In genomic region chr2:179764710-179765109, GRCh38 we compare ENCODE assay signal across 16 cellular contexts.
DNase-seq lines count a peak whose midpoint lies in the region; ATAC-seq and TF ChIP-seq lines count a peak whose summit lies in the region.
"Had no signal": no experiment of that assay in that cellular context is flagged by ENCODE, and none has a peak within 500 bp of the region (broad histone marks: within the 10 kb centered on the region; RNA-seq: fewer than 3 reads in every experiment).

No MANE protein-coding gene starts in this region.

- H3K9me3 Mint-ChIP-seq in activated naive CD8-positive, alpha-beta T cell treated with anti-CD3 and anti-CD28 coated beads for 36 hours, result peaks cover 3% of the 10 kb centered on the region
- H3K9me3 Mint-ChIP-seq: activated naive CD4-positive, alpha-beta T cell treated with anti-CD3 and anti-CD28 coated beads, Interleukin-2, amount 10 ng/mL, durations not matched to agents 7 days and 5 days had no signal

- DNase-seq in posterior vena cava (ENCODE audit: low spot score), result no peak
- DNase-seq in lower leg skin (ENCODE audit: low spot score in 2 of 2), result no peak
- DNase-seq in effector CD4-positive, alpha-beta T cell, result no peak
- DNase-seq in activated naive CD8-positive, alpha-beta T cell treated with anti-CD3 and anti-CD28 coated beads for 36 hours, result no peak
- DNase-seq: activated CD4-positive, CD25-positive, alpha-beta regulatory T cell; activated naive CD4-positive, alpha-beta T cell treated with anti-CD3 and anti-CD28 coated beads, Interleukin-2, amount 10 ng/mL, durations not matched to agents 7 days and 5 days; body of pancreas; Calu3; NCI-H2081; psoas muscle; stimulated activated CD4-positive, alpha-beta T cell treated with anti-CD3 and anti-CD28 coated beads, Interleukin-12 subunit alpha, Interleukin-12 subunit beta, amount 100 ng/mL, for 4 hours; T-helper 1 cell had no signal

- no peak overlapping the region for H3K4me3 ChIP-seq in lower leg skin (ENCODE audit: low read depth, poor library complexity, severe bottlenecking)
- H3K4me3 ChIP-seq: body of pancreas, psoas muscle had no signal

- no peak overlapping the region for H3K4me3 Mint-ChIP-seq in activated naive CD8-positive, alpha-beta T cell treated with anti-CD3 and anti-CD28 coated beads for 36 hours
- H3K4me3 Mint-ChIP-seq: activated naive CD4-positive, alpha-beta T cell treated with anti-CD3 and anti-CD28 coated beads, Interleukin-2, amount 10 ng/mL, durations not matched to agents 7 days and 5 days had no signal

- H3K4me1 Mint-ChIP-seq in activated naive CD8-positive, alpha-beta T cell treated with anti-CD3 and anti-CD28 coated beads for 36 hours, result no peaks in the 10 kb centered on the region
- H3K4me1 Mint-ChIP-seq: activated naive CD4-positive, alpha-beta T cell treated with anti-CD3 and anti-CD28 coated beads, Interleukin-2, amount 10 ng/mL, durations not matched to agents 7 days and 5 days had no signal

- ATAC-seq in GM18861 (IDR thresholded peaks at IDR 0.05; ENCODE audit: unreplicated experiment), result peak; percentile 95
- peak; percentile 96 for ATAC-seq in GM21447 (IDR thresholded peaks at IDR 0.05; ENCODE audit: unreplicated experiment)
- peak; percentile 91 for ATAC-seq in HG02943 (IDR thresholded peaks at IDR 0.05; ENCODE audit: low read depth, unreplicated experiment)
- ATAC-seq in HG03520 (IDR thresholded peaks at IDR 0.05; ENCODE audit: unreplicated experiment), result peak; percentile 62
- ATAC-seq: body of pancreas, psoas muscle had no signal

- intact Hi-C loops in posterior vena cava (cut with DNase I), result no loop called here
- intact Hi-C loops in lower leg skin (cut with DNase I; ENCODE audit: low total_unique reads), result no loop called here

- H3K36me3 Mint-ChIP-seq in activated naive CD8-positive, alpha-beta T cell treated with anti-CD3 and anti-CD28 coated beads for 36 hours, result no peaks in the 10 kb centered on the region
- H3K36me3 Mint-ChIP-seq: activated naive CD4-positive, alpha-beta T cell treated with anti-CD3 and anti-CD28 coated beads, Interleukin-2, amount 10 ng/mL, durations not matched to agents 7 days and 5 days had no signal

- TF ChIP-seq CTCF in lower leg skin (IDR thresholded peaks at IDR 0.05), result no peak

- no peak for TF ChIP-seq POLR2A in lower leg skin (IDR thresholded peaks at IDR 0.05)

- WGBS in lower leg skin, 2 donors, result 86 to 92% methylated on average over 1 of the region's 1 CpG

- H3K27me3 Mint-ChIP-seq in activated naive CD8-positive, alpha-beta T cell treated with anti-CD3 and anti-CD28 coated beads for 36 hours, result no peaks in the 10 kb centered on the region
- H3K27me3 Mint-ChIP-seq: activated naive CD4-positive, alpha-beta T cell treated with anti-CD3 and anti-CD28 coated beads, Interleukin-2, amount 10 ng/mL, durations not matched to agents 7 days and 5 days had no signal

- no peak overlapping the region for H3K27ac Mint-ChIP-seq in activated naive CD8-positive, alpha-beta T cell treated with anti-CD3 and anti-CD28 coated beads for 36 hours
- H3K27ac Mint-ChIP-seq: activated naive CD4-positive, alpha-beta T cell treated with anti-CD3 and anti-CD28 coated beads, Interleukin-2, amount 10 ng/mL, durations not matched to agents 7 days and 5 days had no signal
